ENCODE assay signal across 11 cellular contexts in the genomic region with DNA sequence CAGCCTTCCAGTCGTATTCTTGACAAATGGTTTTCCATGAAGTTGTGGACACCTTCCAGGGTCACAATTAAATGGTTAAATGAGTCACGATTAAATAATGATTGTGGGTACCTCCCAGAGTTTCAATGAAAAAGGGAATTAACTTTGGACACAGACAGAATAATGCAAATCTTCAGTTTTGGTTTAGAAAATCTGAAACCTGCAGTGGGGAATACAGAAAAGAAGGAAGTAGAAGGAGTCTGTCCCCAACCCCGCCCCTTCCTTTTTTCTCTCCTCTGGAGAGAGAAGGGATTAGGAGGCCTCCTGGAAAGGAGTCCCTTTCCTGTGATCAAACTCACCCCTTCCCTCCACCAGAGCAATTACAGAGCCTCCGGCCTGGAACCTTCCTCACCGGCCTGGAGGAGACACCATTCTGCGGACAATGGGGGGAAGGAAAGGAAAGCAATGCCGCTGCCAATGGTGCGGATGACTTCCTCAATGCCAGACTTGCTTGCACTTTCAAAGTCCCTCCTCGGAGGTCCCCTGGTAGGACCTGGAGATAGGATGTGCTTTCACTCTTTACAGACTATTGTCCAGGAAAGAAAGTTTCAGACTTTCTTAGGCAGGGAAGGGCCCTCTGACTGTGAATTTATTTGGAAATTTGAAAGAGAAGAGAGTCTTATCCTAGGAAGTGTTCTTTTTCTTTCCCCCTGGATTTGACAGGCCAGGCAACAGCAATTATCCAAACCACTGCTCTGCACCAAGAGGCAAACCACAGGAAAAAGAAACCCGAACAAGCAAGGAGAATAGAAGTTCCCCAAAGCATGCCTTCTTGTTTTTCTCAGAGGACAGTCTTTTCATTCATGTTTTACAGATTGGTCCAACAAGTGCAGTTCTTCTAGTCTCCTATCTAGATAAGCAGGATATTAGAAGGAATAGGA.
DNase-seq lines count a peak whose midpoint lies in the region; ATAC-seq and TF ChIP-seq lines count a peak whose summit lies in the region.
"Had no signal": no experiment of that assay in that cellular context is flagged by ENCODE, and none has a peak within 500 bp of the region (broad histone marks: within the 10 kb centered on the region; RNA-seq: fewer than 3 reads in every experiment).

No MANE protein-coding gene starts in this region.

- H3K36me3 ChIP-seq in mesendoderm (ENCODE audit: control insufficient read depth, insufficient read depth, low read length) (no peaks in the 10 kb centered on the region), OCI-LY7 (ENCODE audit: insufficient read depth, low read length) (peaks cover 35% of the 10 kb centered on the region)
- H3K36me3 ChIP-seq: adrenal gland had no signal

- H3K79me1 ChIP-seq in mesendoderm (ENCODE audit: low read length) = peaks cover 1% of the 10 kb centered on the region

- H3K9me2 ChIP-seq in OCI-LY7 (ENCODE audit: insufficient read depth, low read length) = no peaks in the 10 kb centered on the region

- H3K27ac ChIP-seq in mesendoderm (ENCODE audit: low read depth, low read length) = no peak overlapping the region
- no peak overlapping the region for H3K27ac ChIP-seq in OCI-LY7 (ENCODE audit: low read depth, low read length, poor library complexity, severe bottlenecking)

- no peak overlapping the region for H3K9ac ChIP-seq in mesendoderm (ENCODE audit: low read length)

- TF ChIP-seq CTCF in brain (conservative IDR thresholded peaks at IDR 0.05) (no peak), OCI-LY7 (conservative IDR thresholded peaks at IDR 0.05; ENCODE audit: low read length) (no peak)

- no CpG with 5 or more reads among the region's 10 CpGs for WGBS in mesendoderm (ENCODE audit: extremely low coverage, insufficient coverage, low lambda C conversion rate)

- no peak overlapping the region for H2BK120ac ChIP-seq in mesendoderm (ENCODE audit: low read depth, low read length)

- no peak overlapping the region for H2BK5ac ChIP-seq in mesendoderm (ENCODE audit: low read length)

- H4K5ac ChIP-seq in mesendoderm (ENCODE audit: low read length) = no peak overlapping the region

- no peak overlapping the region for H4K8ac ChIP-seq in mesendoderm (ENCODE audit: low read depth, low read length)

- no peaks in the 10 kb centered on the region for H3K27me3 ChIP-seq in mesendoderm (ENCODE audit: insufficient read depth, low read length, poor library complexity)
- H3K27me3 ChIP-seq: adrenal gland had no signal

- POLR2A ChIA-PET in OCI-LY7 (lab: Charles Lee) = no interaction called here

- no TSS peak for BruUV-seq in OCI-LY7 (replicated peaks; lab: Mats Ljungman, UMichigan)

- H2AFZ ChIP-seq in OCI-LY7 (ENCODE audit: low read length) = no peak overlapping the region

- peak overlapping the region in 4 of 5 experiments; percentile 50 to 87 (median 68) for H3K27ac Mint-ChIP-seq in brain
- no peak overlapping the region for H3K27ac Mint-ChIP-seq in activated naive CD8-positive, alpha-beta T cell treated with anti-CD3 and anti-CD28 coated beads, Interleukin-2, amount 50 U/mL, for 24 hours
- H3K27ac Mint-ChIP-seq: activated CD4-positive, alpha-beta memory T cell treated with anti-CD3 and anti-CD28 coated beads, Interleukin-2, amount 10 ng/mL, durations not matched to agents 7 days and 5 days had no signal

- no peak for ATAC-seq in activated naive CD8-positive, alpha-beta T cell treated with anti-CD3 and anti-CD28 coated beads, Interleukin-2, amount 50 U/mL, for 24 hours
- ATAC-seq: PC-3 had no signal

- no peak overlapping the region for H3K4me3 Mint-ChIP-seq in brain
- H3K4me3 Mint-ChIP-seq in activated naive CD8-positive, alpha-beta T cell treated with anti-CD3 and anti-CD28 coated beads, Interleukin-2, amount 50 U/mL, for 24 hours = no peak overlapping the region
- H3K4me3 Mint-ChIP-seq: activated CD4-positive, alpha-beta memory T cell treated with anti-CD3 and anti-CD28 coated beads, Interleukin-2, amount 10 ng/mL, durations not matched to agents 7 days and 5 days had no signal

- H3K9me3 Mint-ChIP-seq in brain = no peaks in the 10 kb centered on the region
- no peaks in the 10 kb centered on the region for H3K9me3 Mint-ChIP-seq in activated naive CD8-positive, alpha-beta T cell treated with anti-CD3 and anti-CD28 coated beads, Interleukin-2, amount 50 U/mL, for 24 hours

- intact Hi-C loops in OCI-LY7 (cut with micrococcal nuclease; ENCODE audit: unreplicated experiment) = no loop called here

- H3K79me2 ChIP-seq in mesendoderm (ENCODE audit: control insufficient read depth, insufficient read depth, low read length) = no peaks in the 10 kb centered on the region
- H3K79me2 ChIP-seq in OCI-LY7 (ENCODE audit: insufficient read depth, low read depth, low read length) = no peaks in the 10 kb centered on the region

- peak overlapping the region; percentile 1 for H3K56ac ChIP-seq in mesendoderm (ENCODE audit: low read length)

- H3K4me2 ChIP-seq in mesendoderm (ENCODE audit: low read length) (no peak overlapping the region), OCI-LY7 (ENCODE audit: low read length) (no peak overlapping the region)

- CTCF ChIA-PET in OCI-LY7 (lab: Charles Lee; ENCODE audit: unreplicated experiment) = no interaction called here

- in situ Hi-C loops in KBM-7 (cut with MboI; ENCODE audit: low pct_unique_long_range_greater_than_20kb, low sequenced_read_pairs) = no loop called here

- no peak overlapping the region for H2BK15ac ChIP-seq in mesendoderm (replicated peaks; ENCODE audit: low read depth)

- no peak overlapping the region for H3K23ac ChIP-seq in mesendoderm (ENCODE audit: low read length)

- DNase-seq in A172 (ENCODE audit: low spot score) (peak; percentile 51), KBM-7 (peak; percentile 84), mesendoderm (peak; percentile 43), OCI-LY7 (ENCODE audit: low spot score) (no peak), NAMALWA (ENCODE audit: low spot score) (no peak), mucosa of gallbladder (ENCODE audit: low spot score) (no peak)
- DNase-seq in activated naive CD8-positive, alpha-beta T cell treated with anti-CD3 and anti-CD28 coated beads, Interleukin-2, amount 50 U/mL, for 24 hours = no peak
- DNase-seq: activated CD4-positive, alpha-beta memory T cell treated with anti-CD3 and anti-CD28 coated beads, Interleukin-2, amount 10 ng/mL, durations not matched to agents 7 days and 5 days; PC-3 had no signal

- H3K4me1 Mint-ChIP-seq in brain = peaks cover 29% of the 10 kb centered on the region
- peaks cover 25% of the 10 kb centered on the region for H3K4me1 Mint-ChIP-seq in activated naive CD8-positive, alpha-beta T cell treated with anti-CD3 and anti-CD28 coated beads, Interleukin-2, amount 50 U/mL, for 24 hours

- no peak overlapping the region for H3K18ac ChIP-seq in mesendoderm (ENCODE audit: low read length)

- peaks cover 15% of the 10 kb centered on the region for H3K36me3 Mint-ChIP-seq in brain
- H3K36me3 Mint-ChIP-seq in activated naive CD8-positive, alpha-beta T cell treated with anti-CD3 and anti-CD28 coated beads, Interleukin-2, amount 50 U/mL, for 24 hours (ENCODE audit: low read depth) = peaks cover 19% of the 10 kb centered on the region

- H2AK5ac ChIP-seq in mesendoderm (ENCODE audit: low read length) = no peak overlapping the region

- H3K4me1 ChIP-seq in mesendoderm (ENCODE audit: control insufficient read depth, low read depth, low read length) (peaks cover 2% of the 10 kb centered on the region), OCI-LY7 (ENCODE audit: insufficient read depth, low read length, poor library complexity, severe bottlenecking) (peaks cover 7% of the 10 kb centered on the region)

- H3K4me3 ChIP-seq in mesendoderm (ENCODE audit: low read length) (no peak overlapping the region), OCI-LY7 (ENCODE audit: low read depth, low read length, poor library complexity, severe bottlenecking) (no peak overlapping the region)
- H3K4me3 ChIP-seq: adrenal gland had no signal

- H3K9me3 ChIP-seq in OCI-LY7 (ENCODE audit: low read length) = no peaks in the 10 kb centered on the region
- H3K9me3 ChIP-seq: adrenal gland had no signal

- no peaks in the 10 kb centered on the region for H4K20me1 ChIP-seq in OCI-LY7 (ENCODE audit: insufficient read depth, low read length)

- no peaks in the 10 kb centered on the region for H3K27me3 Mint-ChIP-seq in brain
- H3K27me3 Mint-ChIP-seq in activated naive CD8-positive, alpha-beta T cell treated with anti-CD3 and anti-CD28 coated beads, Interleukin-2, amount 50 U/mL, for 24 hours = no peaks in the 10 kb centered on the region
- H3K27me3 Mint-ChIP-seq: activated CD4-positive, alpha-beta memory T cell treated with anti-CD3 and anti-CD28 coated beads, Interleukin-2, amount 10 ng/mL, durations not matched to agents 7 days and 5 days had no signal

- no peak overlapping the region for H3K4ac ChIP-seq in mesendoderm (ENCODE audit: low read depth, low read length)

Comparison
In these comparisons a context has a peak if more than half of its experiments do, and no peak if none do; other contexts are left out.
1. DNase-seq: peak in A172 (single experiment), KBM-7 (single experiment) and mesendoderm (single experiment); none in activated naive CD8-positive, alpha-beta T cell treated with anti-CD3 and anti-CD28 coated beads, Interleukin-2, amount 50 U/mL, for 24 hours (single experiment), OCI-LY7 (single experiment), NAMALWA (single experiment) and mucosa of gallbladder (single experiment).